Comparison of ENCODE assay signal across 8 cellular contexts in genomic region chr9:122346478-122347347, GRCh38. TPM values are rescaled to one million over a fixed set of nuclear protein-coding genes. Genes with fewer than 3 reads are reported as not detected.
A peak's percentile ranks its signal among the peaks of the same experiment; 100 is the strongest.
DNase-seq lines count a peak whose midpoint lies in the region; ATAC-seq and TF ChIP-seq lines count a peak whose summit lies in the region.

No MANE protein-coding gene starts in this region.

- no peaks in the 10 kb centered on the region for H3K4me1 ChIP-seq in OCI-LY3 (ENCODE audit: low read length)
- peaks cover 19% of the 10 kb centered on the region for H3K4me1 ChIP-seq in lower lobe of right lung
- H3K4me1 ChIP-seq in thymus (ENCODE audit: control insufficient read depth, insufficient read depth, low read length), result peaks cover 4% of the 10 kb centered on the region

- H3K9me3 ChIP-seq in OCI-LY3 (ENCODE audit: insufficient read depth, low read length) (no peaks in the 10 kb centered on the region), lower lobe of right lung (no peaks in the 10 kb centered on the region), thymus (ENCODE audit: control insufficient read depth) (no peaks in the 10 kb centered on the region)

- ATAC-seq in lower lobe of right lung (peak; percentile 76 to 77), GM21381 (IDR thresholded peaks at IDR 0.05; ENCODE audit: unreplicated experiment) (no peak), HG03039 (IDR thresholded peaks at IDR 0.05; ENCODE audit: unreplicated experiment) (no peak), HG03354 (IDR thresholded peaks at IDR 0.05; ENCODE audit: poor library complexity, severe bottlenecking, unreplicated experiment) (no peak)

- DNase-seq in coronary artery (ENCODE audit: low spot score) (no peak), lower lobe of right lung (peak; percentile 71)

- TF ChIP-seq CTCF in OCI-LY3 (IDR thresholded peaks at IDR 0.05; ENCODE audit: low read depth, low read length) (no peak), coronary artery (IDR thresholded peaks at IDR 0.05) (no peak), lower lobe of right lung (IDR thresholded peaks at IDR 0.05) (no peak)

- H2AFZ ChIP-seq in OCI-LY3 (ENCODE audit: low read depth, low read length), result peak overlapping the region; percentile 86

- 17% methylated on average over 90 of the region's 90 CpGs for WGBS in thymus

- peaks cover 5% of the 10 kb centered on the region for H3K27me3 ChIP-seq in OCI-LY3 (ENCODE audit: low read depth, low read length)
- no peaks in the 10 kb centered on the region for H3K27me3 ChIP-seq in lower lobe of right lung (ENCODE audit: low read depth)
- peaks cover 16% of the 10 kb centered on the region for H3K27me3 ChIP-seq in thymus (ENCODE audit: control insufficient read depth, insufficient read depth)

- no peaks in the 10 kb centered on the region for H3K36me3 ChIP-seq in OCI-LY3 (replicated peaks; ENCODE audit: low read depth, low read length)
- H3K36me3 ChIP-seq in lower lobe of right lung, result no peaks in the 10 kb centered on the region
- H3K36me3 ChIP-seq in thymus (ENCODE audit: control insufficient read depth, insufficient read depth), result no peaks in the 10 kb centered on the region

- H3K79me2 ChIP-seq in OCI-LY3 (ENCODE audit: low read length), result no peaks in the 10 kb centered on the region

- peak overlapping the region; percentile 66 for H3K9ac ChIP-seq in OCI-LY3 (ENCODE audit: low read length)

- H3K4me3 ChIP-seq in GM08714 (ENCODE audit: low read length) (peak overlapping the region; percentile 47; the same call in 1 of the 2 replicates), OCI-LY3 (ENCODE audit: low read length) (peak overlapping the region; percentile 77), coronary artery (peak overlapping the region; percentile 73), lower lobe of right lung (peak overlapping the region; percentile 56), thymus (ENCODE audit: low read length) (peak overlapping the region; percentile 46)

- no peak overlapping the region for H3K27ac ChIP-seq in OCI-LY3 (ENCODE audit: low read length)
- H3K27ac ChIP-seq in coronary artery, result peak overlapping the region in 1 of 2 donors; percentile 69
- peak overlapping the region; percentile 74 for H3K27ac ChIP-seq in lower lobe of right lung
- no peak overlapping the region for H3K27ac ChIP-seq in thymus (ENCODE audit: low read depth)

- no peaks in the 10 kb centered on the region for H4K20me1 ChIP-seq in OCI-LY3 (ENCODE audit: insufficient read depth, low read length)

- intact Hi-C loops in lower lobe of right lung (cut with DNase I), result no loop called here

- H3K4me2 ChIP-seq in OCI-LY3 (ENCODE audit: low read length), result peak overlapping the region; percentile 70

RNA-seq across cellular contexts. Expression of gene PTGS1, which starts 24.1 kb away (rescaled TPM):
- 14.9 TPM for total RNA-seq in lower lobe of right lung
- polyA plus RNA-seq in thymus, result 1.6 TPM

Comparison
In these comparisons a context has a peak if more than half of its experiments do, and no peak if none do; other contexts are left out.
1. ATAC-seq: peak in lower lobe of right lung (2 of 2); none in GM21381 (single experiment), HG03039 (single experiment) and HG03354 (single experiment).
2. Peak in every context shown above with its lines, with median percentiles within 50 percentile points of each other: H3K4me3 ChIP-seq.